ENCODE assay signal across 22 cellular contexts in the genomic region with DNA sequence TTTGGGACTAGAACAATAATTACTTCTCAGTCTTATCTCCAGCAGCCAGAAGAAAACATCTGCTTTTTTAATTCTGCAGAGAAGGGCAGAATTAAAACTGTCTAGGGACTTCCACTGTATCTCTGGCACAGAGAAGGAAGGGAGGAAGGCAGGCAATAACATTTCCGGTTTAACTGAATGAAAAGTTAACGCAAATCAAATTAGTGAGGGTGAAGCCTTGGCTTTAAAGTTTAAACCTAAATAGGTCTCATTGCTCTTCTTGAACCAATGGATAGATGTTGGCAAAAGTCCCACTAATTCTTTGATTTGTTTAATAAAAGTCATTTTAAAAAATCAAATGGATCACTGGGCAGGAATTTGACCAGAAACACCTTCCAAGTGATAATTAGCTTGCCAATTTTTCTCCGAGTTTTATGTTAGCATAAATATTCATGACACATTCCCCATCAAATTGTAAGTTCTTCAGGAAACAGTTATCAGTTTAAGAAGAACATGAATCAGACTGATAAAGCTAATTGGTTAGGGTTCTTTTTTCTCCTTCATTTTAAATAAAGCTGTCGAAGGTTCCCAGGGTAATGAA.
"Had no signal": no experiment of that assay in that cellular context is flagged by ENCODE, and none has a peak within 500 bp of the region (broad histone marks: within the 10 kb centered on the region; RNA-seq: fewer than 3 reads in every experiment).

No MANE protein-coding gene starts in this region.

- H3K27me3 Mint-ChIP-seq: central memory CD8-positive, alpha-beta T cell had no signal

- H3K27me3 ChIP-seq: SJSA1 had no signal

- H3K4me3 Mint-ChIP-seq: activated CD8-positive, alpha-beta T cell treated with anti-CD3 and anti-CD28 coated beads, Interleukin-2, amount 10 ng/mL, durations not matched to agents 7 days and 5 days; activated naive CD4-positive, alpha-beta T cell treated with anti-CD3 and anti-CD28 coated beads, Interleukin-2, amount 50 U/mL, for 24 hours; central memory CD8-positive, alpha-beta T cell; WTC11 had no signal

- H3K36me3 ChIP-seq: SJSA1 had no signal

- H3K36me3 Mint-ChIP-seq: activated naive CD4-positive, alpha-beta T cell treated with anti-CD3 and anti-CD28 coated beads, Interleukin-2, amount 50 U/mL, for 24 hours had no signal

- H3K4me3 ChIP-seq: SJSA1 had no signal

- H3K4me1 Mint-ChIP-seq: activated naive CD4-positive, alpha-beta T cell treated with anti-CD3 and anti-CD28 coated beads, Interleukin-2, amount 50 U/mL, for 24 hours; central memory CD8-positive, alpha-beta T cell; WTC11 had no signal

- H3K9me3 ChIP-seq: SJSA1 had no signal

- ATAC-seq: activated CD8-positive, alpha-beta T cell treated with anti-CD3 and anti-CD28 coated beads, Interleukin-2, amount 10 ng/mL, durations not matched to agents 7 days and 5 days; PC-3; WTC11 had no signal

- H3K27ac Mint-ChIP-seq: activated CD8-positive, alpha-beta T cell treated with anti-CD3 and anti-CD28 coated beads, Interleukin-2, amount 10 ng/mL, durations not matched to agents 7 days and 5 days; activated naive CD4-positive, alpha-beta T cell treated with anti-CD3 and anti-CD28 coated beads, Interleukin-2, amount 50 U/mL, for 24 hours; WTC11 had no signal

- H3K27ac ChIP-seq: SJSA1 had no signal

- H3K9me3 Mint-ChIP-seq: activated naive CD4-positive, alpha-beta T cell treated with anti-CD3 and anti-CD28 coated beads, Interleukin-2, amount 50 U/mL, for 24 hours; central memory CD8-positive, alpha-beta T cell had no signal

- H3K4me1 ChIP-seq: SJSA1 had no signal

- DNase-seq: activated CD4-positive, alpha-beta T cell treated with anti-CD3 and anti-CD28 coated beads for 48 hours; activated CD4-positive, alpha-beta T cell treated with anti-CD3 and anti-CD28 coated beads, Interleukin-2, amount 50 U/mL, for 4 hours; activated CD4-positive, CD25-positive, alpha-beta regulatory T cell treated with anti-CD3 and anti-CD28 coated beads, Interleukin-2, amount 50 U/mL, for 72 hours; activated CD8-positive, alpha-beta memory T cell treated with anti-CD3 and anti-CD28 coated beads, Interleukin-2, amount 50 U/mL, for 48 hours; activated CD8-positive, alpha-beta T cell treated with anti-CD3 and anti-CD28 coated beads, Interleukin-2, amount 10 ng/mL, durations not matched to agents 7 days and 5 days; activated naive CD4-positive, alpha-beta T cell; activated T-cell treated with anti-CD3 and anti-CD28 coated beads, Interleukin-2, amount 50 U/mL, for 1 hour; aorta; MM.1S; NCI-H1105 treated with DMSO at 0.1 percent for 48 hours; NCI-H1436 treated with DMSO at 0.1 percent for 48 hours; NCI-H187; NCI-H2081; NCI-H446; NCI-H524; PC-3; SHP77; T-helper 1 cell had no signal
